22 cellular contexts compared by ENCODE assay signal in genomic region chr4:155766544-155766943, GRCh38. TPM values are rescaled to one million over a fixed set of nuclear protein-coding genes. Genes with fewer than 3 reads are reported as not detected.
DNase-seq lines count a peak whose midpoint lies in the region; TF ChIP-seq lines count a peak whose summit lies in the region.
"Had no signal": no experiment of that assay in that cellular context is flagged by ENCODE, and none has a peak within 500 bp of the region (broad histone marks: within the 10 kb centered on the region; RNA-seq: fewer than 3 reads in every experiment).

No MANE protein-coding gene starts in this region.

- no peak overlapping the region for H3K4me2 ChIP-seq in neural cell (ENCODE audit: low read length)
- H3K4me2 ChIP-seq: A549; BLaER1 treated with 17β-estradiol and CSF1 and Interleukin-3, amounts not matched to agents 10 nM and 100 nM had no signal

- H3F3A ChIP-seq in neural cell (ENCODE audit: insufficient read depth, low read length, poor library complexity, severe bottlenecking), result no peaks in the 10 kb centered on the region

- no peak overlapping the region for H3K4me3 ChIP-seq in neural cell (ENCODE audit: low read length)
- H3K4me3 ChIP-seq in suprapubic skin, result no peak overlapping the region
- H3K4me3 ChIP-seq: A549; BLaER1 treated with 17β-estradiol and CSF1 and Interleukin-3, amounts not matched to agents 10 nM and 100 nM; GM12878 had no signal

- H3K36me3 ChIP-seq in neural cell (ENCODE audit: insufficient read depth, low read length) (no peaks in the 10 kb centered on the region), suprapubic skin (no peaks in the 10 kb centered on the region)
- H3K36me3 ChIP-seq: BLaER1 treated with 17β-estradiol and CSF1 and Interleukin-3, amounts not matched to agents 10 nM and 100 nM had no signal

- H3K4me1 ChIP-seq in suprapubic skin, result no peaks in the 10 kb centered on the region
- H3K4me1 ChIP-seq: A549, Caco-2 had no signal

- H3K27ac ChIP-seq in neural cell (ENCODE audit: low read length) (no peak overlapping the region), suprapubic skin (no peak overlapping the region)
- H3K27ac ChIP-seq: 22Rv1; A549; BLaER1 treated with 17β-estradiol and CSF1 and Interleukin-3, amounts not matched to agents 10 nM and 100 nM; C4-2B had no signal

- TF ChIP-seq CTCF in neural cell (IDR thresholded peaks at IDR 0.05; ENCODE audit: poor library complexity, severe bottlenecking), result no peak
- no peak for TF ChIP-seq CTCF in suprapubic skin (IDR thresholded peaks at IDR 0.05)

- WGBS in suprapubic skin, result 82% methylated on average over 2 of the region's 2 CpGs

- H3K9me2 ChIP-seq in neural cell (ENCODE audit: insufficient read depth, low read length), result no peaks in the 10 kb centered on the region

- no peaks in the 10 kb centered on the region for H3K79me2 ChIP-seq in neural cell (replicated peaks; ENCODE audit: insufficient read depth, low read length)

- no peaks in the 10 kb centered on the region for H4K20me1 ChIP-seq in neural cell (ENCODE audit: insufficient read depth)
- H4K20me1 ChIP-seq: BLaER1 treated with 17β-estradiol and CSF1 and Interleukin-3, amounts not matched to agents 10 nM and 100 nM had no signal

- H3K9me3 ChIP-seq in neural cell (ENCODE audit: low read length) (no peaks in the 10 kb centered on the region), suprapubic skin (no peaks in the 10 kb centered on the region)
- H3K9me3 ChIP-seq: A549; BLaER1 treated with 17β-estradiol and CSF1 and Interleukin-3, amounts not matched to agents 10 nM and 100 nM; Caco-2 had no signal

- TF ChIP-seq EP300 in neural cell (conservative IDR thresholded peaks at IDR 0.05; ENCODE audit: poor library complexity, severe bottlenecking), result peak; percentile 92
- TF ChIP-seq EP300 in suprapubic skin (IDR thresholded peaks at IDR 0.05), result no peak

- DNase-seq in NCI-H82 (lab: John Stamatoyannopoulos, UW) (peak; percentile 13), NCI-H82 treated with DMSO at 0.1 percent for 48 hours (lab: John Stamatoyannopoulos, UW; ENCODE audit: unreplicated experiment) (no peak), suprapubic skin (ENCODE audit: low spot score in 2 of 2) (no peak)
- no peak for DNase-seq in stimulated activated CD8-positive, alpha-beta memory T cell treated with anti-CD3 and anti-CD28 coated beads, Interleukin-4, amount 100 ng/mL, for 48 hours
- DNase-seq: AML-193; Caco-2; Calu3; CD4-positive, alpha-beta T cell; CD8-positive, alpha-beta T cell; DMS 273 treated with DMSO at 0.1 percent for 48 hours; DMS153; DMS53; DMS79; DND-41; EL; GDM1 had no signal

- no peak for TF ChIP-seq RAD21 in neural cell (conservative IDR thresholded peaks at IDR 0.05)

- no peak overlapping the region for H2AFZ ChIP-seq in neural cell (ENCODE audit: low read depth, low read length)

- H3K9ac ChIP-seq in neural cell (ENCODE audit: low read length), result no peak overlapping the region
- H3K9ac ChIP-seq: BLaER1 treated with 17β-estradiol and CSF1 and Interleukin-3, amounts not matched to agents 10 nM and 100 nM had no signal

- TF ChIP-seq POLR2A in suprapubic skin (IDR thresholded peaks at IDR 0.05), result no peak

- no peaks in the 10 kb centered on the region for H3K27me3 ChIP-seq in neural cell (ENCODE audit: insufficient read depth, low read depth, low read length)
- H3K27me3 ChIP-seq in suprapubic skin, result no peaks in the 10 kb centered on the region
- H3K27me3 ChIP-seq: BLaER1 treated with 17β-estradiol and CSF1 and Interleukin-3, amounts not matched to agents 10 nM and 100 nM had no signal

TF ChIP-seq in neural cell, 6 proteins besides CTCF, POLR2A, EP300 and RAD21:
- TF ChIP-seq MXI1 (conservative IDR thresholded peaks at IDR 0.05; ENCODE audit: poor library complexity, severe bottlenecking) (no peak), REST (IDR thresholded peaks at IDR 0.05; ENCODE audit: borderline replicate concordance) (peak; percentile 40), POLR2AphosphoS5 (IDR thresholded peaks at IDR 0.05) (peak; percentile 78)

RNA-seq across cellular contexts. Expression of gene GUCY1B1, which starts 7.7 kb away (rescaled TPM):
- 13.6 and 16.0 TPM in 2 replicates for polyA plus RNA-seq in neural cell
- 18.5 and 21.3 TPM in 2 replicates for polyA minus RNA-seq in neural cell
- total RNA-seq in suprapubic skin, result 1 to 10 TPM; 2.0 to 8.1 (median 4.3) TPM
- total RNA-seq: Caco-2; CD4-positive, alpha-beta T cell; CD8-positive, alpha-beta T cell had no signal
